In the genomic region with DNA sequence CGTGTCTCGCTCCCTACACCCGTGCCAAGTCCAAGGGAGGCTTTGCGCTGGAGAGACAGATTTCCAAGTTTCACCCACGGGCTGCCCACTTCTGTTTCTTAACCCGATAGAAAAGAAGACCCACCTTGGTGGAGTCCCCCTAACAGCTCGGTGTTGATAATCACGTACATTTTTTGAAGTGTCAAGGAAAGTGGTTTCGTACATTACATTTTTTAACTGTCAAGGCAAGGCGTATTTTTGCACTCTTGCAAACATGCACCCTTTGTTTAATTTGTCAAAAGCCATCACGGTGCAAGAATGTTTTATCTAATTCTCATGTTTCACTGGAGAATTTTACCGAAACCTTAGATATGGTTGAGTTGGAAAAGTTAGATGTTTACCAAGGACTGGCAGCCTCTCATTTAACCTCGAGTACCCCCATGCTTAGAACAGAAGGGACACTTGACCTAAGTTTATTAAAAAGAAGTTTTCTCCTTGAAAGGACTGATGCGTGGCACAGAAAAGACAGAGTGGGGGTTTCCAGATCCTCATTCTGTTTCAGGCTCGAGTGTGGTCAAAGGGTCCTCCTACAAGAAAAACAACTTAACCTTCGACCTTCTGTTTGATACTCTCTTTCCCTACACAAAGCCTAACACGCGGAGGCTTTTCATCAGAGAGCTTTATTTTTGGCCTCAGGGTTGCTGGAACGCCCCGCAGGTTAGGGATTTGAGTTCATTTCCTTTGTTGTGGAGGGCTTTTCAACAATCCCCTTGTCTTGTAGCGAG, we compare ENCODE assay signal across 9 cellular contexts. TPM values are rescaled to one million over a fixed set of nuclear protein-coding genes. Genes with fewer than 3 reads are reported as not detected.
DNase-seq lines count a peak whose midpoint lies in the region; ATAC-seq lines count a peak whose summit lies in the region.
"Had no signal": no experiment of that assay in that cellular context is flagged by ENCODE, and none has a peak within 500 bp of the region (broad histone marks: within the 10 kb centered on the region; RNA-seq: fewer than 3 reads in every experiment).

No MANE protein-coding gene starts in this region.

- peaks cover 6 to 27% (median 17%) of the 10 kb centered on the region in 7 donors for H3K4me1 Mint-ChIP-seq in naive thymus-derived CD4-positive, alpha-beta T cell

- DNase-seq in C1 segment of cervical spinal cord (lab: John Stamatoyannopoulos, UW), result peak in 8 of 14 donors; percentile 4 to 53 (median 23)
- DNase-seq in MG63, result no peak
- peak; percentile 2 for DNase-seq in dermis blood vessel endothelial cell
- peak in 2 of 9 donors; percentile 5 to 8 for DNase-seq in naive thymus-derived CD4-positive, alpha-beta T cell
- DNase-seq in NCI-H1105 (lab: John Stamatoyannopoulos, UW), result no peak
- no peak for DNase-seq in NOMO-1 (lab: John Stamatoyannopoulos, UW; ENCODE audit: unreplicated experiment in 2 of 2)
- DNase-seq: natural killer cell had no signal

- no peaks in the 10 kb centered on the region for H3K36me3 ChIP-seq in MG63
- no peaks in the 10 kb centered on the region for H3K36me3 ChIP-seq in naive thymus-derived CD4-positive, alpha-beta T cell (ENCODE audit: control insufficient read depth in 2 of 3, insufficient read depth in 3 of 3, low read length in 3 of 3)

- POLR2A ChIA-PET in naive thymus-derived CD4-positive, alpha-beta T cell (lab: Charles Lee), result no interaction called here

- H3K27me3 Mint-ChIP-seq in naive thymus-derived CD4-positive, alpha-beta T cell, result peaks cover 72 to 86% (median 75%) of the 10 kb centered on the region in 5 donors

- H3K27ac Mint-ChIP-seq in naive thymus-derived CD4-positive, alpha-beta T cell, result no peak overlapping the region
- H3K27ac Mint-ChIP-seq: natural killer cell had no signal

- H3K9me3 Mint-ChIP-seq in naive thymus-derived CD4-positive, alpha-beta T cell, result peaks cover 0 to 8% (median 2%) of the 10 kb centered on the region in 11 donors

- peaks cover 0 to 8% of the 10 kb centered on the region in 2 donors for H3K4me1 ChIP-seq in naive thymus-derived CD4-positive, alpha-beta T cell (ENCODE audit: control insufficient read depth in 2 of 2, insufficient read depth in 2 of 2, low read length in 2 of 2)

- no peaks in the 10 kb centered on the region for H3K9me3 ChIP-seq in MG63
- no peaks in the 10 kb centered on the region for H3K9me3 ChIP-seq in naive thymus-derived CD4-positive, alpha-beta T cell (ENCODE audit: control insufficient read depth in 2 of 3, low read length in 3 of 3)

- peak overlapping the region; percentile 11 to 73 (median 60) for H3K4me3 Mint-ChIP-seq in naive thymus-derived CD4-positive, alpha-beta T cell
- H3K4me3 Mint-ChIP-seq: natural killer cell had no signal

- no peaks in the 10 kb centered on the region; the same call in 1 of the 2 replicates for H3K27me3 ChIP-seq in MG63
- H3K27me3 ChIP-seq in naive thymus-derived CD4-positive, alpha-beta T cell (ENCODE audit: control insufficient read depth in 2 of 2, insufficient read depth in 2 of 2, low read length in 2 of 2), result peaks cover 6 to 7% of the 10 kb centered on the region in 2 donors

- CTCF ChIA-PET in naive thymus-derived CD4-positive, alpha-beta T cell (lab: Charles Lee), result no interaction called here

- H3K27ac ChIP-seq in naive thymus-derived CD4-positive, alpha-beta T cell (ENCODE audit: low read depth, low read length), result no peak overlapping the region

- peaks cover 0 to 4% (median 0%) of the 10 kb centered on the region in 5 donors for H3K36me3 Mint-ChIP-seq in naive thymus-derived CD4-positive, alpha-beta T cell
- H3K36me3 Mint-ChIP-seq: natural killer cell had no signal

- intact Hi-C loops in naive thymus-derived CD4-positive, alpha-beta T cell (cut with micrococcal nuclease), result no loop called here

- ATAC-seq in naive thymus-derived CD4-positive, alpha-beta T cell, result no peak
- no peak for ATAC-seq in GM18517 (IDR thresholded peaks at IDR 0.05; ENCODE audit: unreplicated experiment)
- no peak for ATAC-seq in HG03135 (IDR thresholded peaks at IDR 0.05; ENCODE audit: unreplicated experiment)

- H3K4me3 ChIP-seq in MG63, result peak overlapping the region; percentile 24; the same call in 1 of the 2 replicates
- H3K4me3 ChIP-seq in naive thymus-derived CD4-positive, alpha-beta T cell (ENCODE audit: low read length), result no peak overlapping the region

RNA-seq across cellular contexts. Expression of gene GXYLT2, which starts 0.9 kb away (rescaled TPM):
- total RNA-seq in MG63 (2014; rRNA removed; shearing (Covaris generic); ENCODE audit: low replicate concordance), result 0.81 and 0.89 TPM in 2 replicates
- under 0.01 and 0.09 TPM in 2 replicates for total RNA-seq in dermis blood vessel endothelial cell
- total RNA-seq in naive thymus-derived CD4-positive, alpha-beta T cell, result not detected
- not detected for polyA plus RNA-seq in naive thymus-derived CD4-positive, alpha-beta T cell
- total RNA-seq: natural killer cell had no signal

RNA-seq across cellular contexts. Expression of gene SHQ1, which starts 40.5 kb away (rescaled TPM):
- 17.7 and 32.4 TPM in 2 replicates for total RNA-seq in MG63 (2014; rRNA removed; shearing (Covaris generic); ENCODE audit: low replicate concordance)
- total RNA-seq in dermis blood vessel endothelial cell, result 19.6 and 22.7 TPM in 2 replicates
- total RNA-seq in naive thymus-derived CD4-positive, alpha-beta T cell, result 10 to 100 TPM; 14.1 to 34.3 (median 24.5) TPM
- 10 to 100 TPM; 20.3 to 28.6 TPM for polyA plus RNA-seq in naive thymus-derived CD4-positive, alpha-beta T cell

Comparison
In these comparisons a context has a peak if more than half of its experiments do, and no peak if none do; other contexts are left out.
1. DNase-seq: peak in C1 segment of cervical spinal cord (8 of 14) and dermis blood vessel endothelial cell (single experiment); none in MG63 (single experiment), NCI-H1105 (single experiment) and NOMO-1 (0 of 2).